Comparison of ENCODE assay signal across 24 cellular contexts in genomic region chr2:44242929-44243328, GRCh38. TPM values are rescaled to one million over a fixed set of nuclear protein-coding genes. Genes with fewer than 3 reads are reported as not detected.
A peak's percentile ranks its signal among the peaks of the same experiment; 100 is the strongest.
DNase-seq lines count a peak whose midpoint lies in the region; ATAC-seq and TF ChIP-seq lines count a peak whose summit lies in the region.
"Had no signal": no experiment of that assay in that cellular context is flagged by ENCODE, and none has a peak within 500 bp of the region (broad histone marks: within the 10 kb centered on the region; RNA-seq: fewer than 3 reads in every experiment).

No MANE protein-coding gene starts in this region.

- H3K27me3 ChIP-seq in KMS-11 (ENCODE audit: insufficient read depth, low read depth) (no peaks in the 10 kb centered on the region), gastroesophageal sphincter (no peaks in the 10 kb centered on the region), adrenal gland (no peaks in the 10 kb centered on the region)
- H3K27me3 ChIP-seq: BLaER1, cardiac muscle cell, MG63 had no signal

- intact Hi-C loops in adrenal gland (cut with DNase I): no loop called here
- intact Hi-C loops in activated T-helper 2 cell treated with anti-CD3 and anti-CD28 coated beads, Interferon-gamma antibody, Interleukin-2, Interleukin-4, amounts not matched to agents 10 μg/mL and 5 μg/mL and 100 μg/mL, durations not matched to agents 14 hours and 24 hours and 36 hours (cut with micrococcal nuclease): loop anchor here (5.0 kb wide), 1 partner anchor 714 kb away; no protein-coding TSS in a partner anchor

- no peaks in the 10 kb centered on the region for H3K27me3 Mint-ChIP-seq in activated T-helper 2 cell treated with anti-CD3 and anti-CD28 coated beads, Interferon-gamma antibody, Interleukin-2, Interleukin-4, amounts not matched to agents 10 μg/mL and 5 μg/mL and 100 μg/mL, durations not matched to agents 14 hours and 24 hours and 36 hours (ENCODE audit: low read depth)
- H3K27me3 Mint-ChIP-seq: activated CD4-positive, alpha-beta memory T cell treated with anti-CD3 and anti-CD28 coated beads for 36 hours; memory B cell; naive B cell; stimulated activated naive CD8-positive, alpha-beta T cell treated with anti-CD3 and anti-CD28 coated beads, Interleukin-15, amount 100 ng/mL, for 72 hours had no signal

- H3K9me3 ChIP-seq in gastroesophageal sphincter: no peaks in the 10 kb centered on the region
- no peaks in the 10 kb centered on the region for H3K9me3 ChIP-seq in adrenal gland (replicated peaks in 1 of 3)
- H3K9me3 ChIP-seq: BLaER1, MG63 had no signal

- ATAC-seq in gastroesophageal sphincter (no peak), GM21529 (IDR thresholded peaks at IDR 0.05; ENCODE audit: unreplicated experiment) (no peak)
- ATAC-seq: stimulated activated naive CD8-positive, alpha-beta T cell treated with anti-CD3 and anti-CD28 coated beads, Interleukin-15, amount 100 ng/mL, for 72 hours had no signal

- no peak for TF ChIP-seq EP300 in gastroesophageal sphincter (IDR thresholded peaks at IDR 0.05)

- no peaks in the 10 kb centered on the region for H4K20me1 ChIP-seq in KMS-11 (ENCODE audit: insufficient read depth)
- H4K20me1 ChIP-seq: BLaER1 had no signal

- H2AFZ ChIP-seq in KMS-11 (ENCODE audit: low read depth): no peak overlapping the region

- H3K4me1 ChIP-seq in KMS-11 (ENCODE audit: low read depth, poor library complexity, severe bottlenecking): peaks cover 22% of the 10 kb centered on the region
- peaks cover 0 to 17% (median 4%) of the 10 kb centered on the region in 3 donors for H3K4me1 ChIP-seq in gastroesophageal sphincter
- peaks cover 0 to 9% of the 10 kb centered on the region in 2 donors for H3K4me1 ChIP-seq in adrenal gland (replicated peaks in 1 of 2)

- H3K4me3 ChIP-seq in KMS-11 (IDR thresholded peaks at IDR 0.05; ENCODE audit: insufficient read depth, low read depth, low read length) (no peak overlapping the region), gastroesophageal sphincter (no peak overlapping the region), adrenal gland (no peak overlapping the region)
- H3K4me3 ChIP-seq: BLaER1, cardiac muscle cell, MG63 had no signal

- DNase-seq in medulla oblongata (ENCODE audit: extremely low spot score) (peak; percentile 80), adrenal gland (no peak)
- DNase-seq in activated T-helper 2 cell treated with anti-CD3 and anti-CD28 coated beads, Interferon-gamma antibody, Interleukin-2, Interleukin-4, amounts not matched to agents 10 μg/mL and 5 μg/mL and 100 μg/mL, durations not matched to agents 14 hours and 24 hours and 36 hours (ENCODE audit: low spot score): no peak
- DNase-seq: activated CD4-positive, alpha-beta memory T cell treated with anti-CD3 and anti-CD28 coated beads for 36 hours; activated gamma-delta T cell treated with Interleukin-2 at 50 U/mL for 16 hours; activated T-cell treated with anti-CD3 and anti-CD28 coated beads for 4 hours; dermis blood vessel endothelial cell; DND-41; MG63; naive B cell; NCI-H1436; NCI-H526; occipital lobe; stimulated activated naive CD8-positive, alpha-beta T cell treated with anti-CD3 and anti-CD28 coated beads, Interleukin-15, amount 100 ng/mL, for 72 hours; trophoblast cell had no signal

- TF ChIP-seq CTCF in 22Rv1 (IDR thresholded peaks at IDR 0.05) (no peak), KMS-11 (conservative IDR thresholded peaks at IDR 0.05; ENCODE audit: low read depth, low read length) (no peak), gastroesophageal sphincter (IDR thresholded peaks at IDR 0.05) (no peak), adrenal gland (IDR thresholded peaks at IDR 0.05) (no peak)

- WGBS in gastroesophageal sphincter (ENCODE audit: low coverage in 1 of 2), 2 donors: 78 to 82% methylated on average over 2 of the region's 2 CpGs
- 84 to 89% (median 85%) methylated on average over 2 of the region's 2 CpGs for WGBS in adrenal gland, 4 donors

- H3K79me2 ChIP-seq in KMS-11 (ENCODE audit: insufficient read depth, low read depth): no peaks in the 10 kb centered on the region

- H3K4me1 Mint-ChIP-seq in activated T-helper 2 cell treated with anti-CD3 and anti-CD28 coated beads, Interferon-gamma antibody, Interleukin-2, Interleukin-4, amounts not matched to agents 10 μg/mL and 5 μg/mL and 100 μg/mL, durations not matched to agents 14 hours and 24 hours and 36 hours (ENCODE audit: low read depth): peaks cover 5% of the 10 kb centered on the region

- H3K36me3 Mint-ChIP-seq in activated T-helper 2 cell treated with anti-CD3 and anti-CD28 coated beads, Interferon-gamma antibody, Interleukin-2, Interleukin-4, amounts not matched to agents 10 μg/mL and 5 μg/mL and 100 μg/mL, durations not matched to agents 14 hours and 24 hours and 36 hours (ENCODE audit: low read depth): no peaks in the 10 kb centered on the region
- H3K36me3 Mint-ChIP-seq: activated CD4-positive, alpha-beta memory T cell treated with anti-CD3 and anti-CD28 coated beads for 36 hours; memory B cell; naive B cell had no signal

- no peak overlapping the region for H3K4me3 Mint-ChIP-seq in activated T-helper 2 cell treated with anti-CD3 and anti-CD28 coated beads, Interferon-gamma antibody, Interleukin-2, Interleukin-4, amounts not matched to agents 10 μg/mL and 5 μg/mL and 100 μg/mL, durations not matched to agents 14 hours and 24 hours and 36 hours (ENCODE audit: low read depth)
- H3K4me3 Mint-ChIP-seq: activated CD4-positive, alpha-beta memory T cell treated with anti-CD3 and anti-CD28 coated beads for 36 hours; memory B cell; naive B cell; stimulated activated naive CD8-positive, alpha-beta T cell treated with anti-CD3 and anti-CD28 coated beads, Interleukin-15, amount 100 ng/mL, for 72 hours had no signal

- no peak overlapping the region for H3K27ac Mint-ChIP-seq in activated T-helper 2 cell treated with anti-CD3 and anti-CD28 coated beads, Interferon-gamma antibody, Interleukin-2, Interleukin-4, amounts not matched to agents 10 μg/mL and 5 μg/mL and 100 μg/mL, durations not matched to agents 14 hours and 24 hours and 36 hours
- H3K27ac Mint-ChIP-seq: activated CD4-positive, alpha-beta memory T cell treated with anti-CD3 and anti-CD28 coated beads for 36 hours; memory B cell; stimulated activated naive CD8-positive, alpha-beta T cell treated with anti-CD3 and anti-CD28 coated beads, Interleukin-15, amount 100 ng/mL, for 72 hours had no signal

- H3K9ac ChIP-seq in KMS-11: no peak overlapping the region
- H3K9ac ChIP-seq: BLaER1 had no signal

- H3K27ac ChIP-seq in 22Rv1 (peak overlapping the region; percentile 80), KMS-11 (0 out of 2 replicates have a peak overlapping the region, but pooled peaks have one; percentile 4), cingulate gyrus (ENCODE audit: low read depth, low read length) (peak overlapping the region; percentile 50), gastroesophageal sphincter (no peak overlapping the region), adrenal gland (no peak overlapping the region)
- H3K27ac ChIP-seq: BLaER1, cardiac muscle cell had no signal

- no peak for TF ChIP-seq POLR2A in gastroesophageal sphincter (IDR thresholded peaks at IDR 0.05)
- TF ChIP-seq POLR2A in adrenal gland (IDR thresholded peaks at IDR 0.05): no peak

- H3K4me2 ChIP-seq in KMS-11: 0 out of 2 replicates have a peak overlapping the region, but pooled peaks have one; percentile 10
- H3K4me2 ChIP-seq: BLaER1 had no signal

- H3K36me3 ChIP-seq in KMS-11 (ENCODE audit: insufficient read depth): no peaks in the 10 kb centered on the region
- no peaks in the 10 kb centered on the region for H3K36me3 ChIP-seq in gastroesophageal sphincter
- no peaks in the 10 kb centered on the region for H3K36me3 ChIP-seq in adrenal gland (replicated peaks in 1 of 2)
- H3K36me3 ChIP-seq: BLaER1, cardiac muscle cell, MG63 had no signal

- no peaks in the 10 kb centered on the region for H3K9me3 Mint-ChIP-seq in activated T-helper 2 cell treated with anti-CD3 and anti-CD28 coated beads, Interferon-gamma antibody, Interleukin-2, Interleukin-4, amounts not matched to agents 10 μg/mL and 5 μg/mL and 100 μg/mL, durations not matched to agents 14 hours and 24 hours and 36 hours
- H3K9me3 Mint-ChIP-seq: activated CD4-positive, alpha-beta memory T cell treated with anti-CD3 and anti-CD28 coated beads for 36 hours; memory B cell; stimulated activated naive CD8-positive, alpha-beta T cell treated with anti-CD3 and anti-CD28 coated beads, Interleukin-15, amount 100 ng/mL, for 72 hours had no signal

RNA-seq across cellular contexts. Expression of gene SLC3A1, which starts 32.4 kb away (rescaled TPM):
- total RNA-seq in gastroesophageal sphincter: under 1 TPM in 1 of 4 donors, not detected in 3; 0.13 TPM
- total RNA-seq in adrenal gland: under 1 TPM in 3 of 8 donors, not detected in 5; 0.11 to 0.74 (median 0.31) TPM
- under 1 TPM in 2 of 3 donors, not detected in 1; 0.07 to 0.16 TPM for polyA plus RNA-seq in adrenal gland
- 0.09 and 0.41 TPM in 2 replicates for total RNA-seq in activated T-helper 2 cell treated with anti-CD3 and anti-CD28 coated beads, Interferon-gamma antibody, Interleukin-2, Interleukin-4, amounts not matched to agents 10 μg/mL and 5 μg/mL and 100 μg/mL, durations not matched to agents 14 hours and 24 hours and 36 hours
- total RNA-seq: cardiac muscle cell, H1 had no signal
- polyA plus RNA-seq: H1 had no signal

Comparison
In these comparisons a context has a peak if more than half of its experiments do, and no peak if none do; other contexts are left out.
1. H3K27ac ChIP-seq: peak in 22Rv1 (single experiment), KMS-11 (single experiment) and cingulate gyrus (single experiment); none in gastroesophageal sphincter (0 of 4) and adrenal gland (0 of 5).